ENCODE assay signal across 8 cellular contexts in genomic region chr12:49331360-49332222, GRCh38. TPM values are rescaled to one million over a fixed set of nuclear protein-coding genes. Genes with fewer than 3 reads are reported as not detected.
DNase-seq lines count a peak whose midpoint lies in the region; ATAC-seq and TF ChIP-seq lines count a peak whose summit lies in the region.

No MANE protein-coding gene starts in this region.

- H3K27ac ChIP-seq in CD4-positive, alpha-beta T cell (ENCODE audit: low read depth, low read length): no peak overlapping the region
- no peak overlapping the region for H3K27ac ChIP-seq in HEK293 (ENCODE audit: extremely low read depth, low read depth, low read length)
- H3K27ac ChIP-seq in SK-N-MC: peak overlapping the region; percentile 91
- H3K27ac ChIP-seq in neural cell (ENCODE audit: low read length): no peak overlapping the region

- peaks cover 48% of the 10 kb centered on the region for H3K27me3 Mint-ChIP-seq in CD4-positive, alpha-beta T cell

- H3K4me2 ChIP-seq in neural cell (ENCODE audit: low read length): no peak overlapping the region

- no peak for DNase-seq in CD4-positive, alpha-beta T cell
- DNase-seq in SK-N-MC (ENCODE audit: low read depth, low spot score) (no peak), fibroblast of gingiva (ENCODE audit: low read depth) (peak; percentile 70), NCI-H187 (lab: John Stamatoyannopoulos, UW) (no peak)

- peaks cover 36% of the 10 kb centered on the region for H3K27me3 ChIP-seq in CD4-positive, alpha-beta T cell (ENCODE audit: control insufficient read depth, insufficient read depth, low read length)
- peaks cover 45% of the 10 kb centered on the region for H3K27me3 ChIP-seq in neural cell (ENCODE audit: insufficient read depth, low read depth, low read length)

- H2AFZ ChIP-seq in neural cell (ENCODE audit: low read depth, low read length): no peak overlapping the region

- H3K4me3 Mint-ChIP-seq in CD4-positive, alpha-beta T cell: no peak overlapping the region

- peaks cover 21 to 56% of the 10 kb centered on the region in 2 experiments for H3K36me3 ChIP-seq in HEK293 (ENCODE audit: control insufficient read depth in 2 of 2, insufficient read depth in 1 of 2, low read length in 2 of 2)
- peaks cover 30% of the 10 kb centered on the region for H3K36me3 ChIP-seq in SK-N-MC (ENCODE audit: insufficient read depth, low read length)
- H3K36me3 ChIP-seq in neural cell (ENCODE audit: insufficient read depth, low read length): no peaks in the 10 kb centered on the region

- H3K27ac Mint-ChIP-seq in CD4-positive, alpha-beta T cell: no peak overlapping the region

- intact Hi-C loops in CD4-positive, alpha-beta T cell (cut with DNase I, micrococcal nuclease): no loop called here

- H3K9me3 ChIP-seq in CD4-positive, alpha-beta T cell (ENCODE audit: control insufficient read depth, low read length): no peaks in the 10 kb centered on the region
- H3K9me3 ChIP-seq in HEK293 (ENCODE audit: control insufficient read depth, insufficient read depth, low read depth, low read length) (no peaks in the 10 kb centered on the region), SK-N-MC (ENCODE audit: low read depth, low read length) (no peaks in the 10 kb centered on the region), neural cell (ENCODE audit: low read length) (no peaks in the 10 kb centered on the region)

- TF ChIP-seq RAD21 in neural cell (conservative IDR thresholded peaks at IDR 0.05): peak; percentile 82

- ATAC-seq in CD4-positive, alpha-beta T cell (ENCODE audit: poor library complexity): peak; percentile 56
- ATAC-seq in GM18498 (IDR thresholded peaks at IDR 0.05; ENCODE audit: unreplicated experiment) (no peak), HG02678 (IDR thresholded peaks at IDR 0.05; ENCODE audit: unreplicated experiment) (no peak)

- no peaks in the 10 kb centered on the region for H3K9me2 ChIP-seq in neural cell (ENCODE audit: insufficient read depth, low read length)

- peaks cover 5% of the 10 kb centered on the region; the same call in 1 of the 2 replicates for H3K4me1 ChIP-seq in HEK293 (ENCODE audit: control insufficient read depth, insufficient read depth, low read length)

- no peaks in the 10 kb centered on the region for H3K9me3 Mint-ChIP-seq in CD4-positive, alpha-beta T cell

- no peaks in the 10 kb centered on the region for H3K79me2 ChIP-seq in neural cell (replicated peaks; ENCODE audit: insufficient read depth, low read length)

- H3K9ac ChIP-seq in SK-N-MC (ENCODE audit: insufficient read length) (peak overlapping the region; percentile 15), neural cell (ENCODE audit: low read length) (no peak overlapping the region)

- H3K4me3 ChIP-seq in HEK293 (ENCODE audit: low read depth, low read length): no peak overlapping the region
- H3K4me3 ChIP-seq in SK-N-MC: peak overlapping the region; percentile 66
- no peak overlapping the region for H3K4me3 ChIP-seq in neural cell (ENCODE audit: low read length)

- no peak for TF ChIP-seq CTCF in CD4-positive, alpha-beta T cell (IDR thresholded peaks at IDR 0.05)
- TF ChIP-seq CTCF in HEK293 (tag by site-specific recombination; IDR thresholded peaks at IDR 0.05) (peak; percentile 88), neural cell (IDR thresholded peaks at IDR 0.05; ENCODE audit: poor library complexity, severe bottlenecking) (peak; percentile 76)

- H3K4me1 Mint-ChIP-seq in CD4-positive, alpha-beta T cell (ENCODE audit: low read depth): peaks cover 18% of the 10 kb centered on the region

- H4K20me1 ChIP-seq in neural cell (ENCODE audit: insufficient read depth): no peaks in the 10 kb centered on the region

- POLR2A ChIA-PET in CD4-positive, alpha-beta T cell (lab: Charles Lee): interaction anchor here (0.7 to 1.0 kb wide), 2 partner anchors 8 to 36 kb away, joined by 3 to 7 read pairs; partner anchors contain the start of genes SPATS2 and TROAP
- POLR2A ChIA-PET in HEK293 (lab: Yijun Ruan, JAX): interaction anchor here (0.6 to 8.2 kb wide), 11 partner anchors 9 to 42 kb away, joined by 3 to 82 read pairs (median 6); partner anchors contain the start of genes SPATS2 and TROAP

- no peaks in the 10 kb centered on the region for H3F3A ChIP-seq in neural cell (ENCODE audit: insufficient read depth, low read length, poor library complexity, severe bottlenecking)

- no peak for TF ChIP-seq EP300 in neural cell (conservative IDR thresholded peaks at IDR 0.05; ENCODE audit: poor library complexity, severe bottlenecking)

- no peaks in the 10 kb centered on the region for H3K36me3 Mint-ChIP-seq in CD4-positive, alpha-beta T cell (ENCODE audit: low read depth)

- CTCF ChIA-PET in CD4-positive, alpha-beta T cell (lab: Charles Lee): interaction anchor here (1.1 to 2.7 kb wide), 10 partner anchors 9 to 182 kb away, joined by 4 to 28 read pairs (median 6); partner anchors contain the start of genes DNAJC22, PRPH and TROAP
- CTCF ChIA-PET in HEK293 (lab: Yijun Ruan, JAX): interaction anchor here (0.5 to 11.4 kb wide), 37 partner anchors 9 to 497 kb away, joined by 3 to 185 read pairs (median 4); partner anchors contain the start of genes DNAJC22, PRPH, SPATS2 and TROAP

TF ChIP-seq in HEK293, 187 proteins besides CTCF, POLR2A, EP300 and RAD21 (continues in another document):
- TF ChIP-seq OSR2 (tag by site-specific recombination; IDR thresholded peaks at IDR 0.05): peak; percentile 41; the same call in 1 of the 2 replicates
- no peak for TF ChIP-seq ZNF768 (tag by site-specific recombination; IDR thresholded peaks at IDR 0.05)
- TF ChIP-seq, protein P1, sequence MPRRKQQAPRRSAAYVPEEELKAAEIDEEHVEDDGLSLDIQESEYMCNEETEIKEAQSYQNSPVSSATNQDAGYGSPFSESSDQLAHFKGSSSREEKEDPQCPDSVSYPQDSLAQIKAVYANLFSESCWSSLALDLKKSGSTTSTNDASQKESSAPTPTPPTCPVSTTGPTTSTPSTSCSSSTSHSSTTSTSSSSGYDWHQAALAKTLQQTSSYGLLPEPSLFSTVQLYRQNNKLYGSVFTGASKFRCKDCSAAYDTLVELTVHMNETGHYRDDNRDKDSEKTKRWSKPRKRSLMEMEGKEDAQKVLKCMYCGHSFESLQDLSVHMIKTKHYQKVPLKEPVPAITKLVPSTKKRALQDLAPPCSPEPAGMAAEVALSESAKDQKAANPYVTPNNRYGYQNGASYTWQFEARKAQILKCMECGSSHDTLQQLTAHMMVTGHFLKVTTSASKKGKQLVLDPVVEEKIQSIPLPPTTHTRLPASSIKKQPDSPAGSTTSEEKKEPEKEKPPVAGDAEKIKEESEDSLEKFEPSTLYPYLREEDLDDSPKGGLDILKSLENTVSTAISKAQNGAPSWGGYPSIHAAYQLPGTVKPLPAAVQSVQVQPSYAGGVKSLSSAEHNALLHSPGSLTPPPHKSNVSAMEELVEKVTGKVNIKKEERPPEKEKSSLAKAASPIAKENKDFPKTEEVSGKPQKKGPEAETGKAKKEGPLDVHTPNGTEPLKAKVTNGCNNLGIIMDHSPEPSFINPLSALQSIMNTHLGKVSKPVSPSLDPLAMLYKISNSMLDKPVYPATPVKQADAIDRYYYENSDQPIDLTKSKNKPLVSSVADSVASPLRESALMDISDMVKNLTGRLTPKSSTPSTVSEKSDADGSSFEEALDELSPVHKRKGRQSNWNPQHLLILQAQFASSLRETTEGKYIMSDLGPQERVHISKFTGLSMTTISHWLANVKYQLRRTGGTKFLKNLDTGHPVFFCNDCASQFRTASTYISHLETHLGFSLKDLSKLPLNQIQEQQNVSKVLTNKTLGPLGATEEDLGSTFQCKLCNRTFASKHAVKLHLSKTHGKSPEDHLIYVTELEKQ (tag by site-specific recombination; IDR thresholded peaks at IDR 0.05; ENCODE audit: borderline replicate concordance): no peak
- TF ChIP-seq SP7 (tag by site-specific recombination; IDR thresholded peaks at IDR 0.05): peak; percentile 44; the same call in 1 of the 2 replicates

TF ChIP-seq in neural cell, 6 proteins besides CTCF, POLR2A, EP300 and RAD21:
- TF ChIP-seq POLR2AphosphoS5 (IDR thresholded peaks at IDR 0.05) (no peak), SMC3 (conservative IDR thresholded peaks at IDR 0.05; ENCODE audit: poor library complexity) (peak; percentile 75)

RNA-seq across cellular contexts. Expression of gene C1QL4, which starts 5.4 kb away (rescaled TPM):
- not detected for total RNA-seq in CD4-positive, alpha-beta T cell
- 13.7 and 15.4 TPM in 2 replicates for polyA plus RNA-seq in neural cell
- 7.4 and 8.0 TPM in 2 replicates for polyA minus RNA-seq in neural cell

RNA-seq across cellular contexts. Expression of gene TROAP, which starts 8.5 kb away (rescaled TPM):
- total RNA-seq in CD4-positive, alpha-beta T cell: under 1 TPM; 0.30 to 0.31 TPM
- 0.26 and 1.3 TPM in 2 replicates for polyA plus RNA-seq in neural cell
- 1.9 TPM in 1 of 2 replicates, not detected in the other for polyA minus RNA-seq in neural cell

RNA-seq across cellular contexts. Expression of gene DNAJC22, which starts 15.1 kb away (rescaled TPM):
- total RNA-seq in CD4-positive, alpha-beta T cell: not detected
- polyA plus RNA-seq in neural cell: 0.54 and 1.1 TPM in 2 replicates
- polyA minus RNA-seq in neural cell: 0.46 and 0.49 TPM in 2 replicates

RNA-seq across cellular contexts. Expression of gene SPATS2, which starts 35.7 kb away (rescaled TPM):
- 1 to 10 TPM; 6.1 to 6.4 TPM for total RNA-seq in CD4-positive, alpha-beta T cell
- 55.4 and 58.4 TPM in 2 replicates for polyA plus RNA-seq in neural cell
- polyA minus RNA-seq in neural cell: 68.4 and 85.8 TPM in 2 replicates

RNA-seq across cellular contexts. Expression of gene PRPH, which starts 36.6 kb away (rescaled TPM):
- under 1 TPM in 1 of 2 experiments, not detected in 1; 0.56 TPM for total RNA-seq in CD4-positive, alpha-beta T cell
- polyA plus RNA-seq in neural cell: not detected in 2 replicates
- polyA minus RNA-seq in neural cell: not detected in 2 replicates
